8 cellular contexts compared by ENCODE assay signal in genomic region chr3:159884661-159885402, GRCh38. TPM values are rescaled to one million over a fixed set of nuclear protein-coding genes. Genes with fewer than 3 reads are reported as not detected.
DNase-seq lines count a peak whose midpoint lies in the region; ATAC-seq lines count a peak whose summit lies in the region.

No MANE protein-coding gene starts in this region.

- H3K27me3 ChIP-seq in H7 (ENCODE audit: control insufficient read depth, insufficient read depth, low read length) = no peaks in the 10 kb centered on the region

- H3K4me3 Mint-ChIP-seq in memory B cell = no peak overlapping the region

- H3K36me3 ChIP-seq in H7 (replicated peaks; ENCODE audit: control insufficient read depth, insufficient read depth, low read length) = no peaks in the 10 kb centered on the region; the same call in 1 of the 2 replicates

- H3K36me3 Mint-ChIP-seq in memory B cell = no peaks in the 10 kb centered on the region

- no peak overlapping the region for H3K27ac Mint-ChIP-seq in memory B cell

- no peaks in the 10 kb centered on the region for H3K4me1 Mint-ChIP-seq in memory B cell

- DNase-seq in DMS 273 (lab: John Stamatoyannopoulos, UW; ENCODE audit: unreplicated experiment) (peak; percentile 74), DMS 273 treated with DMSO at 0.1 percent for 48 hours (lab: John Stamatoyannopoulos, UW) (no peak), H7 (peak; percentile 47), NCI-H526 treated with DMSO at 0.1 percent for 48 hours (lab: John Stamatoyannopoulos, UW) (peak; percentile 12), memory B cell (ENCODE audit: low spot score in 2 of 2) (peak in 1 of 2 donors; percentile 38)
- DNase-seq in central memory CD4-positive, alpha-beta T cell = peak; percentile 3
- DNase-seq in activated T-cell treated with anti-CD3 and anti-CD28 coated beads, Interleukin-2, amount 50 U/mL, for 48 hours = no peak

- ATAC-seq in memory B cell (ENCODE audit: low read depth) = peak; percentile 65
- ATAC-seq in activated CD4-positive, CD25-positive, alpha-beta regulatory T cell treated with anti-CD3 and anti-CD28 coated beads, Interleukin-2, amount 50 U/mL, for 24 hours = no peak

- H3K27me3 Mint-ChIP-seq in memory B cell = peaks cover 3% of the 10 kb centered on the region

- no peaks in the 10 kb centered on the region for H3K9me3 Mint-ChIP-seq in memory B cell

- no peak overlapping the region for H3K4me3 ChIP-seq in H7 (ENCODE audit: insufficient read depth, low read depth, low read length)

RNA-seq across cellular contexts. Expression of gene SCHIP1, which starts 45.2 kb away (rescaled TPM):
- 0.52 and 0.74 TPM in 2 replicates for total RNA-seq in H7 (2014; rRNA removed; shearing (Covaris generic))

Comparison
In these comparisons a context has a peak if more than half of its experiments do, and no peak if none do; other contexts are left out.
1. DNase-seq: peak in DMS 273 (single experiment), H7 (single experiment), NCI-H526 treated with DMSO at 0.1 percent for 48 hours (single experiment) and central memory CD4-positive, alpha-beta T cell (single experiment); none in DMS 273 treated with DMSO at 0.1 percent for 48 hours (single experiment) and activated T-cell treated with anti-CD3 and anti-CD28 coated beads, Interleukin-2, amount 50 U/mL, for 48 hours (0 of 2).